12 cellular contexts compared by ENCODE assay signal in the genomic region with DNA sequence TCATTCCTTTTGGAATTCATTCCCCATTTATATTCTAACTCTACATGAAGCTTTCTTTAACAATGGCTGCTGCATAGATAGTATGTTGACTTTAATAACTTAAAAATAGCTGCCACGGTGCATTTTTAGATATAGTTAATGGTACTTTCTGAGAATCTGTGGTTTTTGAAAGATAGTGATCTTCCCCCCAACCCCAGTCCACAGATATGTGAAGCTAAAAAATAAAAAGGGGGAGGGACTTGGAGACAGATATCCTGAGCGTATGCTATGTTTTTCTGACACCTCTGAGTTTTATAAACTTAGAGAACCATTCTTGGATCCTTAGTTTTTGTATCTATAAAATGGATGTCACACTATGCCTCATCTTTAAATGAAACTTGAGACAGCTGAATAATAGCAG.
"Had no signal": no experiment of that assay in that cellular context is flagged by ENCODE, and none has a peak within 500 bp of the region (broad histone marks: within the 10 kb centered on the region; RNA-seq: fewer than 3 reads in every experiment).

No MANE protein-coding gene starts in this region.

- DNase-seq: activated CD4-positive, CD25-positive, alpha-beta regulatory T cell; activated CD8-positive, alpha-beta memory T cell treated with anti-CD3 and anti-CD28 coated beads, Interleukin-2, amount 50 U/mL, for 4 hours; activated naive CD8-positive, alpha-beta T cell treated with anti-CD3 and anti-CD28 coated beads, Interleukin-2, amount 50 U/mL, for 24 hours; activated T-cell treated with anti-CD3 and anti-CD28 coated beads, Interleukin-2, amount 50 U/mL, for 72 hours; effector CD4-positive, alpha-beta T cell; transverse colon had no signal

- H3K9me3 Mint-ChIP-seq: activated naive CD8-positive, alpha-beta T cell treated with anti-CD3 and anti-CD28 coated beads, Interleukin-2, amount 50 U/mL, for 24 hours; activated T-cell treated with anti-CD3 and anti-CD28 coated beads, Interleukin-2, amount 50 U/mL, for 72 hours; stimulated activated effector memory CD8-positive, alpha-beta T cell treated with anti-CD3 and anti-CD28 coated beads, Interleukin-12 subunit alpha, Interleukin-12 subunit beta, amount 100 ng/mL, for 72 hours had no signal

- H3K27ac Mint-ChIP-seq: activated naive CD8-positive, alpha-beta T cell treated with anti-CD3 and anti-CD28 coated beads, Interleukin-2, amount 50 U/mL, for 24 hours; activated T-cell treated with anti-CD3 and anti-CD28 coated beads, Interleukin-2, amount 50 U/mL, for 72 hours; stimulated activated effector memory CD8-positive, alpha-beta T cell treated with anti-CD3 and anti-CD28 coated beads, Interleukin-12 subunit alpha, Interleukin-12 subunit beta, amount 100 ng/mL, for 72 hours had no signal

- H2AFZ ChIP-seq: hepatocyte had no signal

- H3K4me3 ChIP-seq: cardiac muscle cell, coronary artery, hepatocyte, right atrium auricular region, skin epidermis, transverse colon had no signal

- H3K4me1 ChIP-seq: transverse colon had no signal

- H3K4me2 ChIP-seq: hepatocyte had no signal

- H3K4me3 Mint-ChIP-seq: activated naive CD8-positive, alpha-beta T cell treated with anti-CD3 and anti-CD28 coated beads, Interleukin-2, amount 50 U/mL, for 24 hours; activated T-cell treated with anti-CD3 and anti-CD28 coated beads, Interleukin-2, amount 50 U/mL, for 72 hours; stimulated activated effector memory CD8-positive, alpha-beta T cell treated with anti-CD3 and anti-CD28 coated beads, Interleukin-12 subunit alpha, Interleukin-12 subunit beta, amount 100 ng/mL, for 72 hours had no signal

- H3K9me3 ChIP-seq: right atrium auricular region, transverse colon had no signal

- H3K79me2 ChIP-seq: hepatocyte had no signal

- H3K27me3 Mint-ChIP-seq: activated naive CD8-positive, alpha-beta T cell treated with anti-CD3 and anti-CD28 coated beads, Interleukin-2, amount 50 U/mL, for 24 hours had no signal

- ATAC-seq: activated naive CD8-positive, alpha-beta T cell treated with anti-CD3 and anti-CD28 coated beads, Interleukin-2, amount 50 U/mL, for 24 hours; activated T-cell treated with anti-CD3 and anti-CD28 coated beads, Interleukin-2, amount 50 U/mL, for 72 hours; stimulated activated effector memory CD8-positive, alpha-beta T cell treated with anti-CD3 and anti-CD28 coated beads, Interleukin-12 subunit alpha, Interleukin-12 subunit beta, amount 100 ng/mL, for 72 hours had no signal

- H3K27me3 ChIP-seq: cardiac muscle cell, hepatocyte, right atrium auricular region, transverse colon had no signal

- H3K36me3 Mint-ChIP-seq: stimulated activated effector memory CD8-positive, alpha-beta T cell treated with anti-CD3 and anti-CD28 coated beads, Interleukin-12 subunit alpha, Interleukin-12 subunit beta, amount 100 ng/mL, for 72 hours had no signal

- H3K36me3 ChIP-seq: cardiac muscle cell, right atrium auricular region, transverse colon had no signal

- H3K27ac ChIP-seq: cardiac muscle cell, hepatocyte, right atrium auricular region, skin epidermis, transverse colon had no signal
